ENCODE assay signal across 43 cellular contexts in genomic region chr21:44585892-44586291, GRCh38. TPM values are rescaled to one million over a fixed set of nuclear protein-coding genes. Genes with fewer than 3 reads are reported as not detected.
"Had no signal": no experiment of that assay in that cellular context is flagged by ENCODE, and none has a peak within 500 bp of the region (broad histone marks: within the 10 kb centered on the region; RNA-seq: fewer than 3 reads in every experiment).

No MANE protein-coding gene starts in this region.

- ATAC-seq: activated naive CD4-positive, alpha-beta T cell treated with anti-CD3 and anti-CD28 coated beads, Interleukin-2, amount 50 U/mL, for 72 hours; activated naive CD8-positive, alpha-beta T cell treated with anti-CD3 and anti-CD28 coated beads, Interleukin-2, amount 50 U/mL, for 24 hours; activated T-cell treated with anti-CD3 and anti-CD28 coated beads, Interleukin-2, amount 50 U/mL, for 4 hours; activated T-cell treated with anti-CD3 and anti-CD28 coated beads, Interleukin-2, amount 50 U/mL, for 72 hours; activated T-helper 17 cell treated with anti-CD3 and anti-CD28 coated beads, Interleukin-2, amount 50 U/mL, for 72 hours; body of pancreas had no signal

- H3K27ac ChIP-seq: adrenal gland, ascending aorta, body of pancreas, brain microvascular endothelial cell, breast epithelium, cardiac muscle cell had no signal

- H3K27me3 Mint-ChIP-seq: activated naive CD4-positive, alpha-beta T cell treated with anti-CD3 and anti-CD28 coated beads, Interleukin-2, amount 50 U/mL, for 24 hours; activated naive CD8-positive, alpha-beta T cell had no signal

- H3K27me3 ChIP-seq: ascending aorta, body of pancreas, brain microvascular endothelial cell, cardiac muscle cell had no signal

- H3K36me3 ChIP-seq: adrenal gland, ascending aorta, brain microvascular endothelial cell, breast epithelium, cardiac muscle cell had no signal

- H3K9me3 ChIP-seq: body of pancreas had no signal

- H3K4me1 Mint-ChIP-seq: activated naive CD8-positive, alpha-beta T cell treated with anti-CD3 and anti-CD28 coated beads, Interleukin-2, amount 10 ng/mL, durations not matched to agents 7 days and 5 days; activated T-helper 17 cell treated with anti-CD3 and anti-CD28 coated beads, Interleukin-2, amount 50 U/mL, for 72 hours; central memory CD8-positive, alpha-beta T cell had no signal

- H3K4me3 Mint-ChIP-seq: activated naive CD4-positive, alpha-beta T cell treated with anti-CD3 and anti-CD28 coated beads for 36 hours; activated naive CD4-positive, alpha-beta T cell treated with anti-CD3 and anti-CD28 coated beads, Interleukin-2, amount 10 ng/mL, durations not matched to agents 7 days and 5 days; activated naive CD4-positive, alpha-beta T cell treated with anti-CD3 and anti-CD28 coated beads, Interleukin-2, amount 50 U/mL, for 24 hours; activated naive CD8-positive, alpha-beta T cell; activated naive CD8-positive, alpha-beta T cell treated with anti-CD3 and anti-CD28 coated beads for 36 hours; activated naive CD8-positive, alpha-beta T cell treated with anti-CD3 and anti-CD28 coated beads, Interleukin-2, amount 10 ng/mL, durations not matched to agents 7 days and 5 days; activated naive CD8-positive, alpha-beta T cell treated with anti-CD3 and anti-CD28 coated beads, Interleukin-2, amount 50 U/mL, for 24 hours; activated T-cell treated with anti-CD3 and anti-CD28 coated beads, Interleukin-2, amount 50 U/mL, for 4 hours; activated T-cell treated with anti-CD3 and anti-CD28 coated beads, Interleukin-2, amount 50 U/mL, for 72 hours; activated T-helper 1 cell treated with anti-CD3 and anti-CD28 coated beads, Interleukin-12 subunit alpha, Interleukin-12 subunit beta, Interleukin-2, Interleukin-4 antibody, amounts not matched to agents 30 ng/mL and 10 ng/mL and 1 ng/mL, durations not matched to agents 14 hours and 24 hours and 36 hours; activated T-helper 17 cell treated with anti-CD3 and anti-CD28 coated beads, Interleukin-2, amount 50 U/mL, for 72 hours; brain; central memory CD8-positive, alpha-beta T cell had no signal

- H3K27ac Mint-ChIP-seq: activated naive CD4-positive, alpha-beta T cell treated with anti-CD3 and anti-CD28 coated beads for 36 hours; activated naive CD4-positive, alpha-beta T cell treated with anti-CD3 and anti-CD28 coated beads, Interleukin-2, amount 10 ng/mL, durations not matched to agents 7 days and 5 days; activated naive CD4-positive, alpha-beta T cell treated with anti-CD3 and anti-CD28 coated beads, Interleukin-2, amount 50 U/mL, for 72 hours; activated naive CD8-positive, alpha-beta T cell; activated naive CD8-positive, alpha-beta T cell treated with anti-CD3 and anti-CD28 coated beads for 36 hours; activated naive CD8-positive, alpha-beta T cell treated with anti-CD3 and anti-CD28 coated beads, Interleukin-2, amount 10 ng/mL, durations not matched to agents 7 days and 5 days; activated naive CD8-positive, alpha-beta T cell treated with anti-CD3 and anti-CD28 coated beads, Interleukin-2, amount 50 U/mL, for 24 hours; activated T-cell treated with anti-CD3 and anti-CD28 coated beads, Interleukin-2, amount 50 U/mL, for 72 hours; activated T-helper 1 cell treated with anti-CD3 and anti-CD28 coated beads, Interleukin-12 subunit alpha, Interleukin-12 subunit beta, Interleukin-2, Interleukin-4 antibody, amounts not matched to agents 30 ng/mL and 10 ng/mL and 1 ng/mL, durations not matched to agents 14 hours and 24 hours and 36 hours; activated T-helper 2 cell treated with anti-CD3 and anti-CD28 coated beads, Interferon-gamma antibody, Interleukin-2, Interleukin-4, amounts not matched to agents 10 μg/mL and 5 μg/mL and 100 μg/mL, durations not matched to agents 14 hours and 24 hours and 36 hours; brain had no signal

- H3K4me3 ChIP-seq: adrenal gland, ascending aorta, body of pancreas, breast epithelium, cardiac muscle cell had no signal

- H3K4me1 ChIP-seq: adrenal gland, ascending aorta, body of pancreas, breast epithelium had no signal

- DNase-seq: activated effector memory CD4-positive, alpha-beta T cell treated with anti-CD3 and anti-CD28 coated beads, Interleukin-2, amount 50 U/mL, for 16 hours; activated effector memory CD4-positive, alpha-beta T cell treated with Interleukin-2 at 50 U/mL for 16 hours; activated gamma-delta T cell; activated gamma-delta T cell treated with Interleukin-2 at 50 U/mL for 16 hours; activated naive CD4-positive, alpha-beta T cell; activated naive CD4-positive, alpha-beta T cell treated with anti-CD3 and anti-CD28 coated beads for 36 hours; activated naive CD4-positive, alpha-beta T cell treated with anti-CD3 and anti-CD28 coated beads, Interleukin-2, amount 10 ng/mL, durations not matched to agents 7 days and 5 days; activated naive CD4-positive, alpha-beta T cell treated with anti-CD3 and anti-CD28 coated beads, Interleukin-2, amount 50 U/mL, for 16 hours; activated naive CD4-positive, alpha-beta T cell treated with Interleukin-2 at 50 U/mL for 16 hours; activated naive CD8-positive, alpha-beta T cell treated with anti-CD3 and anti-CD28 coated beads for 36 hours; activated naive CD8-positive, alpha-beta T cell treated with anti-CD3 and anti-CD28 coated beads, Interleukin-2, amount 10 ng/mL, durations not matched to agents 7 days and 5 days; activated naive CD8-positive, alpha-beta T cell treated with anti-CD3 and anti-CD28 coated beads, Interleukin-2, amount 50 U/mL, for 24 hours; activated T-cell treated with anti-CD3 and anti-CD28 coated beads for 4 hours; activated T-cell treated with anti-CD3 and anti-CD28 coated beads, Interleukin-2, amount 50 U/mL, for 1 hour; activated T-cell treated with anti-CD3 and anti-CD28 coated beads, Interleukin-2, amount 50 U/mL, for 4 hours; activated T-cell treated with anti-CD3 and anti-CD28 coated beads, Interleukin-2, amount 50 U/mL, for 72 hours; adrenal gland; amniotic stem cell; amygdala; anterior cingulate cortex; body of pancreas; brain microvascular endothelial cell; caudate nucleus; central memory CD4-positive, alpha-beta T cell; cerebellar nuclear complex had no signal

RNA-seq across cellular contexts. Expression of gene KRTAP10-5, which starts 5.5 kb away (rescaled TPM):
- total RNA-seq: activated naive CD4-positive, alpha-beta T cell treated with anti-CD3 and anti-CD28 coated beads for 36 hours; activated naive CD4-positive, alpha-beta T cell treated with anti-CD3 and anti-CD28 coated beads, Interleukin-2, amount 50 U/mL, for 72 hours; activated naive CD8-positive, alpha-beta T cell treated with anti-CD3 and anti-CD28 coated beads for 36 hours; activated naive CD8-positive, alpha-beta T cell treated with anti-CD3 and anti-CD28 coated beads, Interleukin-2, amount 10 ng/mL, durations not matched to agents 7 days and 5 days; activated T-cell treated with anti-CD3 and anti-CD28 coated beads, Interleukin-2, amount 50 U/mL, for 4 hours; activated T-cell treated with anti-CD3 and anti-CD28 coated beads, Interleukin-2, amount 50 U/mL, for 72 hours; activated T-helper 1 cell treated with anti-CD3 and anti-CD28 coated beads, Interleukin-12 subunit alpha, Interleukin-12 subunit beta, Interleukin-2, Interleukin-4 antibody, amounts not matched to agents 30 ng/mL and 10 ng/mL and 1 ng/mL, durations not matched to agents 14 hours and 24 hours and 36 hours; activated T-helper 17 cell treated with anti-CD3 and anti-CD28 coated beads, Interleukin-2, amount 50 U/mL, for 72 hours; activated T-helper 2 cell treated with anti-CD3 and anti-CD28 coated beads, Interferon-gamma antibody, Interleukin-2, Interleukin-4, amounts not matched to agents 10 μg/mL and 5 μg/mL and 100 μg/mL, durations not matched to agents 14 hours and 24 hours and 36 hours; adrenal gland; aorta; ascending aorta; astrocyte; body of pancreas; breast epithelium; bronchial epithelial cell; cardiac muscle cell; cardiac septum; cerebellum; chondrocyte had no signal
- polyA plus RNA-seq: adipose tissue, adrenal gland, aorta, cardiac muscle cell had no signal

RNA-seq across cellular contexts. Expression of gene KRTAP10-6, which starts 6.4 kb away (rescaled TPM):
- total RNA-seq: activated naive CD4-positive, alpha-beta T cell treated with anti-CD3 and anti-CD28 coated beads for 36 hours; activated naive CD4-positive, alpha-beta T cell treated with anti-CD3 and anti-CD28 coated beads, Interleukin-2, amount 50 U/mL, for 72 hours; activated naive CD8-positive, alpha-beta T cell treated with anti-CD3 and anti-CD28 coated beads for 36 hours; activated naive CD8-positive, alpha-beta T cell treated with anti-CD3 and anti-CD28 coated beads, Interleukin-2, amount 10 ng/mL, durations not matched to agents 7 days and 5 days; activated T-cell treated with anti-CD3 and anti-CD28 coated beads, Interleukin-2, amount 50 U/mL, for 4 hours; activated T-cell treated with anti-CD3 and anti-CD28 coated beads, Interleukin-2, amount 50 U/mL, for 72 hours; activated T-helper 1 cell treated with anti-CD3 and anti-CD28 coated beads, Interleukin-12 subunit alpha, Interleukin-12 subunit beta, Interleukin-2, Interleukin-4 antibody, amounts not matched to agents 30 ng/mL and 10 ng/mL and 1 ng/mL, durations not matched to agents 14 hours and 24 hours and 36 hours; activated T-helper 17 cell treated with anti-CD3 and anti-CD28 coated beads, Interleukin-2, amount 50 U/mL, for 72 hours; activated T-helper 2 cell treated with anti-CD3 and anti-CD28 coated beads, Interferon-gamma antibody, Interleukin-2, Interleukin-4, amounts not matched to agents 10 μg/mL and 5 μg/mL and 100 μg/mL, durations not matched to agents 14 hours and 24 hours and 36 hours; adrenal gland; aorta; ascending aorta; astrocyte; body of pancreas; breast epithelium; bronchial epithelial cell; cardiac muscle cell; cardiac septum; cerebellum; chondrocyte had no signal
- polyA plus RNA-seq: adipose tissue, adrenal gland, aorta had no signal

RNA-seq across cellular contexts. Expression of gene KRTAP10-4, which starts 12.4 kb away (rescaled TPM):
- total RNA-seq: activated naive CD4-positive, alpha-beta T cell treated with anti-CD3 and anti-CD28 coated beads for 36 hours; activated naive CD4-positive, alpha-beta T cell treated with anti-CD3 and anti-CD28 coated beads, Interleukin-2, amount 50 U/mL, for 72 hours; activated naive CD8-positive, alpha-beta T cell treated with anti-CD3 and anti-CD28 coated beads for 36 hours; activated naive CD8-positive, alpha-beta T cell treated with anti-CD3 and anti-CD28 coated beads, Interleukin-2, amount 10 ng/mL, durations not matched to agents 7 days and 5 days; activated T-cell treated with anti-CD3 and anti-CD28 coated beads, Interleukin-2, amount 50 U/mL, for 4 hours; activated T-cell treated with anti-CD3 and anti-CD28 coated beads, Interleukin-2, amount 50 U/mL, for 72 hours; activated T-helper 1 cell treated with anti-CD3 and anti-CD28 coated beads, Interleukin-12 subunit alpha, Interleukin-12 subunit beta, Interleukin-2, Interleukin-4 antibody, amounts not matched to agents 30 ng/mL and 10 ng/mL and 1 ng/mL, durations not matched to agents 14 hours and 24 hours and 36 hours; activated T-helper 17 cell treated with anti-CD3 and anti-CD28 coated beads, Interleukin-2, amount 50 U/mL, for 72 hours; activated T-helper 2 cell treated with anti-CD3 and anti-CD28 coated beads, Interferon-gamma antibody, Interleukin-2, Interleukin-4, amounts not matched to agents 10 μg/mL and 5 μg/mL and 100 μg/mL, durations not matched to agents 14 hours and 24 hours and 36 hours; adrenal gland; aorta; ascending aorta; astrocyte; body of pancreas; breast epithelium; bronchial epithelial cell; cardiac muscle cell; cardiac septum; cerebellum; chondrocyte had no signal
- polyA plus RNA-seq: adipose tissue, adrenal gland, aorta had no signal

RNA-seq across cellular contexts. Expression of gene KRTAP10-7, which starts 14.5 kb away (rescaled TPM):
- total RNA-seq: activated naive CD4-positive, alpha-beta T cell treated with anti-CD3 and anti-CD28 coated beads for 36 hours; activated naive CD4-positive, alpha-beta T cell treated with anti-CD3 and anti-CD28 coated beads, Interleukin-2, amount 50 U/mL, for 72 hours; activated naive CD8-positive, alpha-beta T cell treated with anti-CD3 and anti-CD28 coated beads for 36 hours; activated naive CD8-positive, alpha-beta T cell treated with anti-CD3 and anti-CD28 coated beads, Interleukin-2, amount 10 ng/mL, durations not matched to agents 7 days and 5 days; activated T-cell treated with anti-CD3 and anti-CD28 coated beads, Interleukin-2, amount 50 U/mL, for 4 hours; activated T-cell treated with anti-CD3 and anti-CD28 coated beads, Interleukin-2, amount 50 U/mL, for 72 hours; activated T-helper 1 cell treated with anti-CD3 and anti-CD28 coated beads, Interleukin-12 subunit alpha, Interleukin-12 subunit beta, Interleukin-2, Interleukin-4 antibody, amounts not matched to agents 30 ng/mL and 10 ng/mL and 1 ng/mL, durations not matched to agents 14 hours and 24 hours and 36 hours; activated T-helper 17 cell treated with anti-CD3 and anti-CD28 coated beads, Interleukin-2, amount 50 U/mL, for 72 hours; activated T-helper 2 cell treated with anti-CD3 and anti-CD28 coated beads, Interferon-gamma antibody, Interleukin-2, Interleukin-4, amounts not matched to agents 10 μg/mL and 5 μg/mL and 100 μg/mL, durations not matched to agents 14 hours and 24 hours and 36 hours; adrenal gland; aorta; ascending aorta; astrocyte; body of pancreas; breast epithelium; bronchial epithelial cell; cardiac muscle cell; cardiac septum; cerebellum; chondrocyte had no signal
- polyA plus RNA-seq: adipose tissue, adrenal gland, aorta, cardiac muscle cell had no signal

RNA-seq across cellular contexts. Expression of gene KRTAP10-8, which starts 26.0 kb away (rescaled TPM):
- total RNA-seq: activated naive CD4-positive, alpha-beta T cell treated with anti-CD3 and anti-CD28 coated beads for 36 hours; activated naive CD4-positive, alpha-beta T cell treated with anti-CD3 and anti-CD28 coated beads, Interleukin-2, amount 50 U/mL, for 72 hours; activated naive CD8-positive, alpha-beta T cell treated with anti-CD3 and anti-CD28 coated beads for 36 hours; activated naive CD8-positive, alpha-beta T cell treated with anti-CD3 and anti-CD28 coated beads, Interleukin-2, amount 10 ng/mL, durations not matched to agents 7 days and 5 days; activated T-cell treated with anti-CD3 and anti-CD28 coated beads, Interleukin-2, amount 50 U/mL, for 4 hours; activated T-cell treated with anti-CD3 and anti-CD28 coated beads, Interleukin-2, amount 50 U/mL, for 72 hours; activated T-helper 1 cell treated with anti-CD3 and anti-CD28 coated beads, Interleukin-12 subunit alpha, Interleukin-12 subunit beta, Interleukin-2, Interleukin-4 antibody, amounts not matched to agents 30 ng/mL and 10 ng/mL and 1 ng/mL, durations not matched to agents 14 hours and 24 hours and 36 hours; activated T-helper 17 cell treated with anti-CD3 and anti-CD28 coated beads, Interleukin-2, amount 50 U/mL, for 72 hours; activated T-helper 2 cell treated with anti-CD3 and anti-CD28 coated beads, Interferon-gamma antibody, Interleukin-2, Interleukin-4, amounts not matched to agents 10 μg/mL and 5 μg/mL and 100 μg/mL, durations not matched to agents 14 hours and 24 hours and 36 hours; adrenal gland; aorta; ascending aorta; astrocyte; body of pancreas; breast epithelium; bronchial epithelial cell; cardiac muscle cell; cardiac septum; cerebellum; chondrocyte had no signal
- polyA plus RNA-seq: adipose tissue, adrenal gland, aorta, cardiac muscle cell had no signal
